Comparison of ENCODE assay signal across 1 cellular context in the genomic region with DNA sequence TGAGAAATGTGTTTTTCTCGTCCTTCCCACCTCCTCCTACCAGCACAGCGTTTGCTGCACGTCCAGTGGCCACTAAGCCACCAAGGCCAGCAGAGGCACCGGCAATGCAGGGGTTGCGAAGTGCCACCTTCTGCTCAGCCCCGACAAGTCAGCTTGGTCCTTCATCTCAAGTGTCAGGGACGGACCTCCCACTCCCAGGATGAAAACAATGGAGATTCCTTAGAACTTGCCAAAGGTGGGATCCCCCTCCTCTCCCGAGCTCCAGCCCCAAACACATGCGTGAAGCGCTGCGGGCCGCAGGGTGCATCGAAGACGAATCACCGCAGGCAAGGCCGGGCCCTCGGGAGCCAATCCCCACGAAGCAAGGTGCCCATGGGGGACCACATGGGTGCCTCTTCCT.
TF ChIP-seq lines count a peak whose summit lies in the region.

No MANE protein-coding gene starts in this region.

TF ChIP-seq in WTC11, 78 proteins besides CTCF, POLR2A, EP300 and RAD21 (continued from another document):
- TF ChIP-seq, protein P1, sequence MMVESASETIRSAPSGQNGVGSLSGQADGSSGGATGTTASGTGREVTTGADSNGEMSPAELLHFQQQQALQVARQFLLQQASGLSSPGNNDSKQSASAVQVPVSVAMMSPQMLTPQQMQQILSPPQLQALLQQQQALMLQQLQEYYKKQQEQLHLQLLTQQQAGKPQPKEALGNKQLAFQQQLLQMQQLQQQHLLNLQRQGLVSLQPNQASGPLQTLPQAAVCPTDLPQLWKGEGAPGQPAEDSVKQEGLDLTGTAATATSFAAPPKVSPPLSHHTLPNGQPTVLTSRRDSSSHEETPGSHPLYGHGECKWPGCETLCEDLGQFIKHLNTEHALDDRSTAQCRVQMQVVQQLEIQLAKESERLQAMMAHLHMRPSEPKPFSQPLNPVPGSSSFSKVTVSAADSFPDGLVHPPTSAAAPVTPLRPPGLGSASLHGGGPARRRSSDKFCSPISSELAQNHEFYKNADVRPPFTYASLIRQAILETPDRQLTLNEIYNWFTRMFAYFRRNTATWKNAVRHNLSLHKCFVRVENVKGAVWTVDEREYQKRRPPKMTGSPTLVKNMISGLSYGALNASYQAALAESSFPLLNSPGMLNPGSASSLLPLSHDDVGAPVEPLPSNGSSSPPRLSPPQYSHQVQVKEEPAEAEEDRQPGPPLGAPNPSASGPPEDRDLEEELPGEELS (CRISPR knock-in tag; IDR thresholded peaks at IDR 0.05): no peak
- TF ChIP-seq JAZF1 (CRISPR knock-in tag; IDR thresholded peaks at IDR 0.05) (no peak), ZNF671 (CRISPR knock-in tag; IDR thresholded peaks at IDR 0.05) (no peak), FOXJ3 (CRISPR knock-in tag; IDR thresholded peaks at IDR 0.05; ENCODE audit: borderline replicate concordance) (no peak)
- TF ChIP-seq, protein P2, sequence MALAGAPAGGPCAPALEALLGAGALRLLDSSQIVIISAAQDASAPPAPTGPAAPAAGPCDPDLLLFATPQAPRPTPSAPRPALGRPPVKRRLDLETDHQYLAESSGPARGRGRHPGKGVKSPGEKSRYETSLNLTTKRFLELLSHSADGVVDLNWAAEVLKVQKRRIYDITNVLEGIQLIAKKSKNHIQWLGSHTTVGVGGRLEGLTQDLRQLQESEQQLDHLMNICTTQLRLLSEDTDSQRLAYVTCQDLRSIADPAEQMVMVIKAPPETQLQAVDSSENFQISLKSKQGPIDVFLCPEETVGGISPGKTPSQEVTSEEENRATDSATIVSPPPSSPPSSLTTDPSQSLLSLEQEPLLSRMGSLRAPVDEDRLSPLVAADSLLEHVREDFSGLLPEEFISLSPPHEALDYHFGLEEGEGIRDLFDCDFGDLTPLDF (CRISPR knock-in tag; IDR thresholded peaks at IDR 0.05): no peak
- TF ChIP-seq, protein P3, sequence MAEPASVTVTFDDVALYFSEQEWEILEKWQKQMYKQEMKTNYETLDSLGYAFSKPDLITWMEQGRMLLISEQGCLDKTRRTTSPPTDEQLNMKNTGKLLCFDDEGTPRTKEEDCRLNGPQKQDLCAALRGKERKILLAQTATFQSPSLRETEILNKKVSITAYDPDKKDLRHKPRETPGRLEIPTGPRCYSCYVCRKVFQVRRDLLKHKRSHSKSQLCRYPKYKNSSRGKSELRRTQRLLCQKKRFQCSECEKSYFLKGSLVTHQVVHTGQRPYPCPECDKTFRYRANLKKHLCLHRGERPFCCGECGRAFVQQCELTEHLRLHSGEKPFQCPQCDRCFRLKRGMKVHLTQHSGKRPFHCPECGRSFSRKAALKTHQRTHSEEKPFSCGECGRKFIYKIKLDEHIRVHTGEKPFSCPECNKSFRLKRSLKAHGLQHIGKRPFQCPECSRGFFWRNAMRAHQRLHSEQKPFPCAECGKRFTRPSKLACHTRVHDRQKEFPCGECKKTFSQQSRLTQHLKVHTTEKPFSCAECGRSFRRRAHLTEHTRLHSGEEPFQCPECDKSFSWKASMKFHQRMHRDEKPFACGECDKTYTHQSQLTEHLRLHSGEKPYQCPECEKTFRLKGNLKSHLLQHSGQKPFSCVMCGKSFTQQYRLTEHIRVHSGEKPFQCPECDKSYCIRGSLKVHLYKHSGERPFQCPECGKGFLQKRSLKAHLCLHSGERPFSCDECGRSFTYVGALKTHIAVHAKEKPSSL (CRISPR knock-in tag; conservative IDR thresholded peaks at IDR 0.05): no peak
- TF ChIP-seq, protein P4, sequence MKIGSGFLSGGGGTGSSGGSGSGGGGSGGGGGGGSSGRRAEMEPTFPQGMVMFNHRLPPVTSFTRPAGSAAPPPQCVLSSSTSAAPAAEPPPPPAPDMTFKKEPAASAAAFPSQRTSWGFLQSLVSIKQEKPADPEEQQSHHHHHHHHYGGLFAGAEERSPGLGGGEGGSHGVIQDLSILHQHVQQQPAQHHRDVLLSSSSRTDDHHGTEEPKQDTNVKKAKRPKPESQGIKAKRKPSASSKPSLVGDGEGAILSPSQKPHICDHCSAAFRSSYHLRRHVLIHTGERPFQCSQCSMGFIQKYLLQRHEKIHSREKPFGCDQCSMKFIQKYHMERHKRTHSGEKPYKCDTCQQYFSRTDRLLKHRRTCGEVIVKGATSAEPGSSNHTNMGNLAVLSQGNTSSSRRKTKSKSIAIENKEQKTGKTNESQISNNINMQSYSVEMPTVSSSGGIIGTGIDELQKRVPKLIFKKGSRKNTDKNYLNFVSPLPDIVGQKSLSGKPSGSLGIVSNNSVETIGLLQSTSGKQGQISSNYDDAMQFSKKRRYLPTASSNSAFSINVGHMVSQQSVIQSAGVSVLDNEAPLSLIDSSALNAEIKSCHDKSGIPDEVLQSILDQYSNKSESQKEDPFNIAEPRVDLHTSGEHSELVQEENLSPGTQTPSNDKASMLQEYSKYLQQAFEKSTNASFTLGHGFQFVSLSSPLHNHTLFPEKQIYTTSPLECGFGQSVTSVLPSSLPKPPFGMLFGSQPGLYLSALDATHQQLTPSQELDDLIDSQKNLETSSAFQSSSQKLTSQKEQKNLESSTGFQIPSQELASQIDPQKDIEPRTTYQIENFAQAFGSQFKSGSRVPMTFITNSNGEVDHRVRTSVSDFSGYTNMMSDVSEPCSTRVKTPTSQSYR (CRISPR knock-in tag; IDR thresholded peaks at IDR 0.05): no peak
- TF ChIP-seq, protein P5, sequence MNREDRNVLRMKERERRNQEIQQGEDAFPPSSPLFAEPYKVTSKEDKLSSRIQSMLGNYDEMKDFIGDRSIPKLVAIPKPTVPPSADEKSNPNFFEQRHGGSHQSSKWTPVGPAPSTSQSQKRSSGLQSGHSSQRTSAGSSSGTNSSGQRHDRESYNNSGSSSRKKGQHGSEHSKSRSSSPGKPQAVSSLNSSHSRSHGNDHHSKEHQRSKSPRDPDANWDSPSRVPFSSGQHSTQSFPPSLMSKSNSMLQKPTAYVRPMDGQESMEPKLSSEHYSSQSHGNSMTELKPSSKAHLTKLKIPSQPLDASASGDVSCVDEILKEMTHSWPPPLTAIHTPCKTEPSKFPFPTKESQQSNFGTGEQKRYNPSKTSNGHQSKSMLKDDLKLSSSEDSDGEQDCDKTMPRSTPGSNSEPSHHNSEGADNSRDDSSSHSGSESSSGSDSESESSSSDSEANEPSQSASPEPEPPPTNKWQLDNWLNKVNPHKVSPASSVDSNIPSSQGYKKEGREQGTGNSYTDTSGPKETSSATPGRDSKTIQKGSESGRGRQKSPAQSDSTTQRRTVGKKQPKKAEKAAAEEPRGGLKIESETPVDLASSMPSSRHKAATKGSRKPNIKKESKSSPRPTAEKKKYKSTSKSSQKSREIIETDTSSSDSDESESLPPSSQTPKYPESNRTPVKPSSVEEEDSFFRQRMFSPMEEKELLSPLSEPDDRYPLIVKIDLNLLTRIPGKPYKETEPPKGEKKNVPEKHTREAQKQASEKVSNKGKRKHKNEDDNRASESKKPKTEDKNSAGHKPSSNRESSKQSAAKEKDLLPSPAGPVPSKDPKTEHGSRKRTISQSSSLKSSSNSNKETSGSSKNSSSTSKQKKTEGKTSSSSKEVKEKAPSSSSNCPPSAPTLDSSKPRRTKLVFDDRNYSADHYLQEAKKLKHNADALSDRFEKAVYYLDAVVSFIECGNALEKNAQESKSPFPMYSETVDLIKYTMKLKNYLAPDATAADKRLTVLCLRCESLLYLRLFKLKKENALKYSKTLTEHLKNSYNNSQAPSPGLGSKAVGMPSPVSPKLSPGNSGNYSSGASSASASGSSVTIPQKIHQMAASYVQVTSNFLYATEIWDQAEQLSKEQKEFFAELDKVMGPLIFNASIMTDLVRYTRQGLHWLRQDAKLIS (CRISPR knock-in tag; IDR thresholded peaks at IDR 0.05; ENCODE audit: borderline replicate concordance): no peak
TF ChIP-seq in WTC11: peak in this region for 0.
